ENCODE assay signal across 8 cellular contexts in the genomic region with DNA sequence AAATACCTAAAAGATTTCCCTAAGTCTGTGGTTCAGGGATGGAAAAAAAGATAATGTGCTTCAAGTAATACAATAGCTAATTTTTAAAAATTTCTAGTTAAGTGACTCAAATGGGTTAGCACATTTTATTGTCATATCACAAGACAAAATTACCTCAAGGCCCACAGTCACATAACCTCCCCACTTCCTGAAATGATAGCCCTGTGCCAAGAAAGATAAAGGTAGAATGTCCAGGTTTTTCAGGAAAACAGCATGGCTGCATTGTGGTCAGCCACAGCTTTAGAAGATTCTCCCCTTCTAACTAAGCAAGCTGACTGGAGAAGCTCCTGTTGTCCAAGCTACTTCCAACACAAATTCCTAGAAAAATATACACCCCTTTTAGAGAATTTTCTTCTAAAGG.
"Had no signal": no experiment of that assay in that cellular context is flagged by ENCODE, and none has a peak within 500 bp of the region (broad histone marks: within the 10 kb centered on the region; RNA-seq: fewer than 3 reads in every experiment).

No MANE protein-coding gene starts in this region.

- ATAC-seq: GM23338, HepG2 had no signal

- H3K27ac ChIP-seq: HL-60 had no signal

- H3K4me3 ChIP-seq: GM23338 had no signal

- FAIRE-seq: H1, H54, HepG2 had no signal

- H3K4me3 Mint-ChIP-seq: GM23338, H9, IgD-negative memory B cell had no signal

- DNase-seq: H9, HCEC 1CT had no signal

- H3K9me3 Mint-ChIP-seq: GM23338, H9 had no signal

- H3K36me3 Mint-ChIP-seq: IgD-negative memory B cell had no signal

- H3K27ac Mint-ChIP-seq: GM23338, H9, IgD-negative memory B cell had no signal

- H2AFZ ChIP-seq: GM23338 had no signal

- H3K4me1 Mint-ChIP-seq: GM23338, IgD-negative memory B cell had no signal

- H3K4me2 ChIP-seq: GM23338 had no signal
